In the genomic region with DNA sequence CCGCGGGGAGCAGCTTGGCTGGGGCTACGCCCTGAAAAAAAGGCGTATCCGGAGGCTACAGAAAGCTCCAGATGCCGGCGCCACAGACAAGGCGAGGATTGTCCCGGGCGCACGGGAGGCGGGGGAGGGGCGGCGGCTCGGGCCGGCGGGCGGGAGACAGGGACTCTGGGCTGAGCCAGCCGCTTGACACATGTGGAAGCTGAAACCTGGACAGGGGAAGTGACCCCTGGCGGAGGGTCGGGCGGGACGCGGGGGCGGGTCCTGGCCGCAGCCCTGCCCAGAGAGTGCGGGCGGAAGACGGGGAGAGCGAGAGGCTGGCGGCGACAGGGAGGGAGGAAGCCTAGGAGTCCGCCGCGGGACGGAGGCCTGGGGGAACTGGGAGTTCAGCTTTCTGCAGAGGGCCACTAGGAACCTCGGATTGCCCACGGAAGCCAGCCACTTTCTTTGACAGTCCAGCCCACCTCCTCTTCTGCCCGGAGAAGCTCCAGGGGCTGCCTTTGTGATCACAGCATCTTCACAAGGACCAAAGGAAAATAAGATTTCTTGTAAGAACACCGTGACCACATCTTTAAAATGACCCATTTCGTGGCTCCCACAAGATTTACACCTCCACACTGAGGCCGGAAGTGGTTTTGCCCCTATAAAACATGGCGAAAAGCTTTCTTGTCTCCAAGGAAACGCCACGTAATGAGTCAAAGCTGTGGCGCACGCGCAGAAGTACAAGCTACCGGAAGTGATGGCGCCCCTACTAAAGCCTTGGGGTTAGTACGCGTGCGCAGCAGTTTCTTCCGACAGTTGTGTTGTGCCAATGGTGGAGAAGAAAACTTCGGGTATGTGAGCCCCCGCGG, we compare ENCODE assay signal across 8 cellular contexts. TPM values are rescaled to one million over a fixed set of nuclear protein-coding genes. Genes with fewer than 3 reads are reported as not detected.
DNase-seq lines count a peak whose midpoint lies in the region; ATAC-seq, FAIRE-seq and TF ChIP-seq lines count a peak whose summit lies in the region.

A gene with protein sequence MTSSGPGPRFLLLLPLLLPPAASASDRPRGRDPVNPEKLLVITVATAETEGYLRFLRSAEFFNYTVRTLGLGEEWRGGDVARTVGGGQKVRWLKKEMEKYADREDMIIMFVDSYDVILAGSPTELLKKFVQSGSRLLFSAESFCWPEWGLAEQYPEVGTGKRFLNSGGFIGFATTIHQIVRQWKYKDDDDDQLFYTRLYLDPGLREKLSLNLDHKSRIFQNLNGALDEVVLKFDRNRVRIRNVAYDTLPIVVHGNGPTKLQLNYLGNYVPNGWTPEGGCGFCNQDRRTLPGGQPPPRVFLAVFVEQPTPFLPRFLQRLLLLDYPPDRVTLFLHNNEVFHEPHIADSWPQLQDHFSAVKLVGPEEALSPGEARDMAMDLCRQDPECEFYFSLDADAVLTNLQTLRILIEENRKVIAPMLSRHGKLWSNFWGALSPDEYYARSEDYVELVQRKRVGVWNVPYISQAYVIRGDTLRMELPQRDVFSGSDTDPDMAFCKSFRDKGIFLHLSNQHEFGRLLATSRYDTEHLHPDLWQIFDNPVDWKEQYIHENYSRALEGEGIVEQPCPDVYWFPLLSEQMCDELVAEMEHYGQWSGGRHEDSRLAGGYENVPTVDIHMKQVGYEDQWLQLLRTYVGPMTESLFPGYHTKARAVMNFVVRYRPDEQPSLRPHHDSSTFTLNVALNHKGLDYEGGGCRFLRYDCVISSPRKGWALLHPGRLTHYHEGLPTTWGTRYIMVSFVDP (minus strand): TSS at position 194 of the 848 bp plus-strand sequence. CDS start 307 bp downstream, outside the sequence.
TSS of gene ZNHIT1 (plus strand) at position 778 of the 848 bp plus-strand sequence. CDS start at position 809, 31 bp downstream.

- peak; percentile 15 for TF ChIP-seq CTCF in Calu3 (IDR thresholded peaks at IDR 0.05; ENCODE audit: unreplicated experiment)
- TF ChIP-seq CTCF in OCI-LY1 (IDR thresholded peaks at IDR 0.05; ENCODE audit: low read length), result no peak

- no peaks in the 10 kb centered on the region for H4K20me1 ChIP-seq in OCI-LY1 (ENCODE audit: insufficient read depth, low read length)

- no peaks in the 10 kb centered on the region for H3K27me3 ChIP-seq in HUES64 (ENCODE audit: insufficient read depth, low read length)
- H3K27me3 ChIP-seq in OCI-LY1 (ENCODE audit: insufficient read depth, low read length), result no peaks in the 10 kb centered on the region

- peak within 1 kb of the TSS; percentile 96 for H3K27ac ChIP-seq in HUES64 (ENCODE audit: low read depth, low read length)
- H3K27ac ChIP-seq in OCI-LY1 (ENCODE audit: low read depth, low read length, poor library complexity, severe bottlenecking), result peak within 1 kb of the TSS; percentile 40
- H3K27ac ChIP-seq in mesodermal cell (ENCODE audit: low read depth, low read length, severe bottlenecking), result peak within 1 kb of the TSS; percentile 97

- peaks cover 54% of the 10 kb centered on the region for H3K36me3 Mint-ChIP-seq in Calu3 (ENCODE audit: insufficient read depth, unreplicated experiment)

- CTCF ChIA-PET in Calu3 (lab: Charles Lee), result interaction anchor here (0.5 to 2.3 kb wide), 12 partner anchors 15 to 365 kb away, joined by 3 to 19 read pairs (median 4); partner anchors contain the start of gene FIS1

- H3K9me2 ChIP-seq in OCI-LY1 (ENCODE audit: low read depth, low read length), result no peaks in the 10 kb centered on the region

- H3K9me3 Mint-ChIP-seq in Calu3 (ENCODE audit: low read depth, unreplicated experiment), result no peaks in the 10 kb centered on the region

- H3K79me2 ChIP-seq in OCI-LY1 (ENCODE audit: insufficient read depth, low read length), result no peaks in the 10 kb centered on the region; the same call in 1 of the 2 replicates

- no peaks in the 10 kb centered on the region for H3F3A ChIP-seq in OCI-LY1 (ENCODE audit: insufficient read depth, low read length)

- H3K36me3 ChIP-seq in HUES64 (ENCODE audit: insufficient read depth, low read length), result peaks cover 12% of the 10 kb centered on the region
- peaks cover 2% of the 10 kb centered on the region; the same call in 1 of the 2 replicates for H3K36me3 ChIP-seq in OCI-LY1 (ENCODE audit: insufficient read depth, low read length)
- peaks cover 36% of the 10 kb centered on the region for H3K36me3 ChIP-seq in mesodermal cell (ENCODE audit: control insufficient read depth, insufficient read depth, low read length)

- H3K4me3 Mint-ChIP-seq in Calu3 (ENCODE audit: low read depth, unreplicated experiment), result peak within 1 kb of the TSS; percentile 80

- ATAC-seq in GM21447 (IDR thresholded peaks at IDR 0.05; ENCODE audit: unreplicated experiment), result peak; percentile 56

- peak within 1 kb of the TSS; percentile 69 for H3K9ac ChIP-seq in HUES64 (ENCODE audit: low read depth, low read length)
- peak within 1 kb of the TSS; percentile 82 for H3K9ac ChIP-seq in OCI-LY1 (ENCODE audit: low read length)

- intact Hi-C loops in Calu3 (cut with micrococcal nuclease; ENCODE audit: unreplicated experiment), result no loop called here

- WGBS in HUES64, result under 1% methylated on average over 57 of the region's 57 CpGs
- WGBS in mesodermal cell (ENCODE audit: insufficient coverage in 2 of 2), 2 experiments, result 0% methylated on average over 52 of the region's 57 CpGs

- peaks cover 18% of the 10 kb centered on the region for H3K4me1 Mint-ChIP-seq in Calu3 (ENCODE audit: low read depth, unreplicated experiment)

- H2AFZ ChIP-seq in OCI-LY1 (ENCODE audit: low read length), result 0 out of 2 replicates have a peak within 1 kb of the TSS, but pooled peaks have one; percentile 18

- FAIRE-seq in endometrium (lab: Jason Lieb, UNC), result peak; percentile 94

- H3K4me1 ChIP-seq in HUES64 (ENCODE audit: insufficient read depth, low read length) (peaks cover 5% of the 10 kb centered on the region; the same call in 1 of the 2 replicates), OCI-LY1 (ENCODE audit: insufficient read depth, low read length, severe bottlenecking) (peaks cover 31% of the 10 kb centered on the region), mesodermal cell (ENCODE audit: control insufficient read depth, insufficient read depth, low read length, poor library complexity, severe bottlenecking) (peaks cover 19% of the 10 kb centered on the region)

- peak within 1 kb of the TSS; percentile 89 for H3K27ac Mint-ChIP-seq in Calu3 (ENCODE audit: unreplicated experiment)

- no peaks in the 10 kb centered on the region for H3K27me3 Mint-ChIP-seq in Calu3 (ENCODE audit: unreplicated experiment)

- no peaks in the 10 kb centered on the region for H3K9me3 ChIP-seq in HUES64 (ENCODE audit: insufficient read depth, low read depth, low read length)
- no peaks in the 10 kb centered on the region for H3K9me3 ChIP-seq in OCI-LY1 (ENCODE audit: low read length)
- no peaks in the 10 kb centered on the region for H3K9me3 ChIP-seq in mesodermal cell (ENCODE audit: control insufficient read depth, low read length)

- DNase-seq in Calu3, result peak; percentile 85
- peak; percentile 94 for DNase-seq in activated CD8-positive, alpha-beta memory T cell treated with anti-CD3 and anti-CD28 coated beads, Interleukin-2, amount 50 U/mL, for 4 hours
- DNase-seq in stimulated activated CD8-positive, alpha-beta memory T cell treated with anti-CD3 and anti-CD28 coated beads, Interleukin-15, amount 100 ng/mL, for 4 hours (ENCODE audit: low read depth in 2 of 2), result peak; percentile 89 to 93

- peak within 1 kb of the TSS; percentile 97 for H3K4me2 ChIP-seq in OCI-LY1 (ENCODE audit: low read length)

- H3K4me3 ChIP-seq in HUES64 (ENCODE audit: low read length) (peak within 1 kb of the TSS; percentile 80), OCI-LY1 (ENCODE audit: low read depth, low read length, poor library complexity, severe bottlenecking) (peak within 1 kb of the TSS; percentile 85), mesodermal cell (ENCODE audit: extremely low read depth, insufficient read depth, low read length, poor library complexity, severe bottlenecking) (peak within 1 kb of the TSS; percentile 78)

- no TSS peak for BruUV-seq in Calu3 (replicated peaks; lab: Mats Ljungman, UMichigan)

RNA-seq across cellular contexts. Expression of the first gene that starts in this region (rescaled TPM):
- 103 and 108 TPM in 2 replicates for total RNA-seq in Calu3 (2022)
- polyA plus RNA-seq in HUES64 (2013, experiment 1 of 2), result 25.7 TPM
- polyA plus RNA-seq in HUES64 (2013, experiment 2 of 2), result 24.3 TPM
- polyA plus RNA-seq in mesodermal cell (2013, experiment 1 of 2), result 103 TPM
- polyA plus RNA-seq in mesodermal cell (2013, experiment 2 of 2), result 85.2 TPM

RNA-seq across cellular contexts. Expression of gene ZNHIT1, which starts in this region (rescaled TPM):
- 57.2 and 57.5 TPM in 2 replicates for total RNA-seq in Calu3 (2022)
- polyA plus RNA-seq in HUES64 (2013, experiment 1 of 2), result 52.1 TPM
- 49.8 TPM for polyA plus RNA-seq in HUES64 (2013, experiment 2 of 2)
- polyA plus RNA-seq in mesodermal cell (2013, experiment 1 of 2), result 101 TPM
- 79.3 TPM for polyA plus RNA-seq in mesodermal cell (2013, experiment 2 of 2)

Comparison
In these comparisons a context has a peak if more than half of its experiments do, and no peak if none do; other contexts are left out.
1. Peak in every context shown above with its lines: DNase-seq, ATAC-seq, H3K4me3 ChIP-seq and H3K27ac ChIP-seq.
2. H3K27ac ChIP-seq: peak in every context shown above with its lines; median percentile 97 in mesodermal cell; 96 in HUES64; 40 in OCI-LY1.